20 cellular contexts compared by ENCODE assay signal in genomic region chr20:49612127-49612738, GRCh38. TPM values are rescaled to one million over a fixed set of nuclear protein-coding genes. Genes with fewer than 3 reads are reported as not detected.
A peak's percentile ranks its signal among the peaks of the same experiment; 100 is the strongest.
DNase-seq lines count a peak whose midpoint lies in the region; ATAC-seq and TF ChIP-seq lines count a peak whose summit lies in the region.
"Had no signal": no experiment of that assay in that cellular context is flagged by ENCODE, and none has a peak within 500 bp of the region (broad histone marks: within the 10 kb centered on the region; RNA-seq: fewer than 3 reads in every experiment).

No MANE protein-coding gene starts in this region.

- H3K36me3 ChIP-seq in heart left ventricle = no peaks in the 10 kb centered on the region
- H3K36me3 ChIP-seq: BLaER1 had no signal

- H3K4me3 ChIP-seq in heart left ventricle = no peak overlapping the region
- H3K4me3 ChIP-seq: BLaER1 had no signal

- DNase-seq in RPMI7951 (ENCODE audit: low read depth) (peak; percentile 85), heart left ventricle (peak in 4 of 5 donors; percentile 63 to 81 (median 69)), mucosa of gallbladder (ENCODE audit: low spot score) (peak; percentile 48), substantia nigra (lab: John Stamatoyannopoulos, UW) (peak; percentile 52 to 96 (median 87)), DMS153 (lab: John Stamatoyannopoulos, UW) (no peak), mesenteric fat pad (ENCODE audit: low spot score) (no peak)
- DNase-seq: activated CD4-positive, alpha-beta T cell treated with anti-CD3 and anti-CD28 coated beads for 1 hour; activated CD8-positive, alpha-beta memory T cell treated with anti-CD3 and anti-CD28 coated beads, Interleukin-2, amount 50 U/mL, for 4 hours; activated naive CD4-positive, alpha-beta T cell treated with anti-CD3 and anti-CD28 coated beads, Interleukin-2, amount 10 ng/mL, durations not matched to agents 7 days and 5 days; DND-41; effector memory CD8-positive, alpha-beta T cell; islet precursor cell; naive thymus-derived CD4-positive, alpha-beta T cell; NCI-H2029 treated with DMSO at 0.1 percent for 48 hours; NCI-H82; retina; stimulated activated CD4-positive, alpha-beta T cell treated with anti-CD3 and anti-CD28 coated beads, Interleukin-4, amount 100 ng/mL, for 1 hour had no signal

- no peaks in the 10 kb centered on the region for H3K9me3 ChIP-seq in heart left ventricle
- H3K9me3 ChIP-seq: BLaER1 had no signal

- TF ChIP-seq POLR2A in heart left ventricle (IDR thresholded peaks at IDR 0.05) (no peak), GM18505 (IDR thresholded peaks at IDR 0.05; ENCODE audit: borderline replicate concordance, extremely low read depth, insufficient read depth, insufficient read length) (no peak)

- WGBS in heart left ventricle, 4 donors = 47 to 74% (median 62%) methylated on average over 6 of the region's 6 CpGs

- H3K27ac ChIP-seq in heart left ventricle (peak overlapping the region in 9 of 12 donors; percentile 13 to 52 (median 45)), substantia nigra (ENCODE audit: low read depth, low read length, poor library complexity, severe bottlenecking) (peak overlapping the region; percentile 72)
- H3K27ac ChIP-seq: BLaER1 had no signal

- intact Hi-C loops in heart left ventricle (cut with DNase I) = loop anchor here in 9 of 10 donors (1.0 to 10.0 kb wide), 13 partner anchors 100 to 315 kb away; partner anchors contain the start of genes B4GALT5 (in 5 of the 9), SLC9A8 (in 2 of the 9) and SPATA2 (in 1 of the 9)

- peaks cover 0 to 8% (median 0%) of the 10 kb centered on the region in 9 donors for H3K27me3 ChIP-seq in heart left ventricle

- ATAC-seq in heart left ventricle (peak; percentile 12 to 70 (median 42)), GM18505 (IDR thresholded peaks at IDR 0.05; ENCODE audit: unreplicated experiment) (no peak)
- ATAC-seq: effector memory CD8-positive, alpha-beta T cell; naive thymus-derived CD4-positive, alpha-beta T cell had no signal

- H3K4me1 ChIP-seq in heart left ventricle = peaks cover 0 to 44% (median 15%) of the 10 kb centered on the region in 12 donors

- TF ChIP-seq CTCF in heart left ventricle (IDR thresholded peaks at IDR 0.05) = no peak

RNA-seq across cellular contexts. Expression of gene PTGIS, which starts 44.3 kb away (rescaled TPM):
- total RNA-seq in RPMI7951 (2014; rRNA removed; shearing (Covaris generic)) = under 0.01 and 0.24 TPM in 2 replicates
- total RNA-seq in heart left ventricle = 10 to 100 TPM; 11.9 to 95.2 (median 22.0) TPM
- polyA plus RNA-seq in heart left ventricle = 1 to 10 TPM; 5.3 to 7.3 TPM
- total RNA-seq in mucosa of gallbladder = 101 TPM
- total RNA-seq in mesenteric fat pad = 124 TPM
- total RNA-seq: MCF 10A had no signal
- polyA plus RNA-seq: naive thymus-derived CD4-positive, alpha-beta T cell had no signal

Comparison
In these comparisons a context has a peak if more than half of its experiments do, and no peak if none do; other contexts are left out.
1. DNase-seq: peak in RPMI7951 (single experiment), heart left ventricle (4 of 5), mucosa of gallbladder (single experiment) and substantia nigra (49 of 49); none in DMS153 (single experiment) and mesenteric fat pad (single experiment).
2. RNA of gene PTGIS, which starts 44.3 kb away (total RNA-seq): 124 TPM in mesenteric fat pad (single experiment), 101 TPM in mucosa of gallbladder (single experiment) and 11.9 to 95.2 TPM in heart left ventricle; under 0.01 to 0.24 TPM in RPMI7951; every median in the first group is over 10 times any median in the second.